Comparison of ENCODE assay signal across 20 cellular contexts in the genomic region with DNA sequence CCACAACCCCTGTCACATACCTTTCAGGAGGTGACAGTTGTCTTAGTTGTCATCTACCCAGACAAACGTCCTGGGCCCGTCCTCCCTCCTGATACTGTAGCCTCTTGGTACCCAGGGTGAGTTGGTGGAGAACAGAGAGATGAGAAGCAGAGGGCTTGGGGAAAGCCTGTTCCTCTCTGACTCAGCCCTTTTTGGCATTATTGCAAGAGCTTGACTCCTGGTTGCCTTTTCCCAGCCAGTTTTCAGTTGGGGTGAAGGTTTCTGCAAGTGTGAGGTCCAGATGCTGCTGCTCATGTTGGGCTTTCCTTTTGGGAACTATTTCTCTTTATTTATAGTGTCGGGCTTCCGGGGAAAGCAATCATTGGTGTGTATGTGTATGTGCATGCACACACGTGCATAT. TPM values are rescaled to one million over a fixed set of nuclear protein-coding genes. Genes with fewer than 3 reads are reported as not detected.
A peak's percentile ranks its signal among the peaks of the same experiment; 100 is the strongest.
DNase-seq lines count a peak whose midpoint lies in the region; ATAC-seq and TF ChIP-seq lines count a peak whose summit lies in the region.
"Had no signal": no experiment of that assay in that cellular context is flagged by ENCODE, and none has a peak within 500 bp of the region (broad histone marks: within the 10 kb centered on the region; RNA-seq: fewer than 3 reads in every experiment).

No MANE protein-coding gene starts in this region.

- no peaks in the 10 kb centered on the region for H3K9me2 ChIP-seq in PC-3 (replicated peaks; ENCODE audit: low read length)

- DNase-seq in activated naive CD4-positive, alpha-beta T cell treated with anti-CD3 and anti-CD28 coated beads for 36 hours: no peak
- no peak for DNase-seq in activated naive CD4-positive, alpha-beta T cell (lab: John Stamatoyannopoulos, UW)
- no peak for DNase-seq in PC-3
- peak; percentile 68 for DNase-seq in fibroblast of peridontal ligament (ENCODE audit: extremely low read depth)
- DNase-seq in stromal cell of bone marrow (ENCODE audit: low read depth): peak; percentile 28
- no peak for DNase-seq in Kasumi-1 (lab: John Stamatoyannopoulos, UW)
- no peak for DNase-seq in activated CD4-positive, CD25-positive, alpha-beta regulatory T cell treated with anti-CD3 and anti-CD28 coated beads, Interleukin-2, amount 50 U/mL, for 72 hours
- DNase-seq: 8988T, C1 segment of cervical spinal cord, DND-41, GOT3, NCI-H1436, NCI-H2029, NCI-H2171, NCI-H446, NCI-H774 had no signal

- peaks cover 13% of the 10 kb centered on the region for H3K4me1 Mint-ChIP-seq in activated naive CD4-positive, alpha-beta T cell treated with anti-CD3 and anti-CD28 coated beads for 36 hours (ENCODE audit: low read depth)

- ATAC-seq in PC-3 (0 out of 2 replicates have a peak, but pooled peaks have one; percentile 18), HG02884 (IDR thresholded peaks at IDR 0.05; ENCODE audit: unreplicated experiment) (no peak)
- ATAC-seq: Right ventricle myocardium inferior had no signal

- no peaks in the 10 kb centered on the region for H3K9me3 Mint-ChIP-seq in activated naive CD4-positive, alpha-beta T cell treated with anti-CD3 and anti-CD28 coated beads for 36 hours
- H3K9me3 Mint-ChIP-seq: IgD-negative memory B cell had no signal

- BruUV-seq in PC-3 (replicated peaks; lab: Mats Ljungman, UMichigan): no TSS peak

- intact Hi-C loops in activated naive CD4-positive, alpha-beta T cell treated with anti-CD3 and anti-CD28 coated beads for 36 hours (cut with micrococcal nuclease): no loop called here
- intact Hi-C loops in PC-3 (cut with micrococcal nuclease): no loop called here

- no peak overlapping the region for H3K9ac ChIP-seq in PC-3 (ENCODE audit: low read length)

- H3K36me3 Mint-ChIP-seq in activated naive CD4-positive, alpha-beta T cell treated with anti-CD3 and anti-CD28 coated beads for 36 hours (ENCODE audit: low read depth): peaks cover 36% of the 10 kb centered on the region

- no peaks in the 10 kb centered on the region for H3K27me3 ChIP-seq in PC-3 (ENCODE audit: low read length)
- H3K27me3 ChIP-seq: Peyer's patch had no signal

- no peaks in the 10 kb centered on the region for H4K20me1 ChIP-seq in PC-3 (ENCODE audit: low read length)

- peaks cover 8% of the 10 kb centered on the region for H3K4me1 ChIP-seq in PC-3 (ENCODE audit: insufficient read depth, low read length)
- H3K4me1 ChIP-seq: Peyer's patch had no signal

- H3F3A ChIP-seq in PC-3 (ENCODE audit: low read length, unreplicated experiment): no peaks in the 10 kb centered on the region

- no peaks in the 10 kb centered on the region for H3K79me2 ChIP-seq in PC-3 (ENCODE audit: low read length)

- CTCF ChIA-PET in activated naive CD4-positive, alpha-beta T cell treated with anti-CD3 and anti-CD28 coated beads for 36 hours (lab: Charles Lee): interaction anchor here (1.0 to 2.7 kb wide), 4 partner anchors 9 to 155 kb away, joined by 3 to 6 read pairs (median 4); a partner anchor contains a TSS
- CTCF ChIA-PET in PC-3 (lab: Charles Lee): interaction anchor here (1.4 kb wide), 1 partner anchor 87 kb away, joined by 7 read pairs; no protein-coding TSS in a partner anchor

- POLR2A ChIA-PET in PC-3 (lab: Charles Lee; ENCODE audit: unreplicated experiment): no interaction called here

- no peak overlapping the region for H3K4me2 ChIP-seq in PC-3 (ENCODE audit: low read length)

- TF ChIP-seq CTCF in PC-3 (conservative IDR thresholded peaks at IDR 0.05; ENCODE audit: low read depth, low read length): no peak

- no peak overlapping the region for H2AFZ ChIP-seq in PC-3 (ENCODE audit: low read length)

- H3K36me3 ChIP-seq in PC-3 (ENCODE audit: low read depth, low read length): peaks cover 52% of the 10 kb centered on the region

- no peaks in the 10 kb centered on the region for H3K9me3 ChIP-seq in PC-3 (ENCODE audit: low read length)
- H3K9me3 ChIP-seq: Peyer's patch had no signal

- no peak overlapping the region for H3K27ac ChIP-seq in PC-3 (ENCODE audit: low read length)
- H3K27ac ChIP-seq: Peyer's patch had no signal

- no peak overlapping the region for H3K4me3 Mint-ChIP-seq in activated naive CD4-positive, alpha-beta T cell treated with anti-CD3 and anti-CD28 coated beads for 36 hours

- no peaks in the 10 kb centered on the region for H3K27me3 Mint-ChIP-seq in activated naive CD4-positive, alpha-beta T cell treated with anti-CD3 and anti-CD28 coated beads for 36 hours (ENCODE audit: low read depth)
- H3K27me3 Mint-ChIP-seq: IgD-negative memory B cell had no signal

- H3K27ac Mint-ChIP-seq in activated naive CD4-positive, alpha-beta T cell treated with anti-CD3 and anti-CD28 coated beads for 36 hours: peak overlapping the region; percentile 31

- no peak overlapping the region for H3K4me3 ChIP-seq in PC-3 (ENCODE audit: low read length)
- H3K4me3 ChIP-seq: Peyer's patch had no signal

RNA-seq across cellular contexts. Expression of a gene that starts 2.1 kb away (rescaled TPM):
- total RNA-seq in activated naive CD4-positive, alpha-beta T cell treated with anti-CD3 and anti-CD28 coated beads for 36 hours: 1 to 10 TPM; 2.0 to 2.6 TPM
- total RNA-seq in PC-3 (2014; rRNA removed): 0.63 and 1.4 TPM in 2 replicates

RNA-seq across cellular contexts. Expression of a gene that starts 8.7 kb away (rescaled TPM):
- 1 to 10 TPM; 1.4 to 2.6 TPM for total RNA-seq in activated naive CD4-positive, alpha-beta T cell treated with anti-CD3 and anti-CD28 coated beads for 36 hours
- total RNA-seq in PC-3 (2014; rRNA removed): 0.26 and 0.35 TPM in 2 replicates

RNA-seq across cellular contexts. Expression of a gene that starts 9.1 kb away (rescaled TPM):
- total RNA-seq in activated naive CD4-positive, alpha-beta T cell treated with anti-CD3 and anti-CD28 coated beads for 36 hours: 10 to 100 TPM; 84.7 to 87.0 TPM
- total RNA-seq in PC-3 (2014; rRNA removed): 107 and 123 TPM in 2 replicates

RNA-seq across cellular contexts. Expression of a gene that starts 18.2 kb away (rescaled TPM):
- total RNA-seq in activated naive CD4-positive, alpha-beta T cell treated with anti-CD3 and anti-CD28 coated beads for 36 hours: 10 to 100 TPM; 64.1 to 71.3 TPM
- 84.0 and 93.7 TPM in 2 replicates for total RNA-seq in PC-3 (2014; rRNA removed)

RNA-seq across cellular contexts. Expression of a gene that starts 43.6 kb away (rescaled TPM):
- total RNA-seq in activated naive CD4-positive, alpha-beta T cell treated with anti-CD3 and anti-CD28 coated beads for 36 hours: not detected
- total RNA-seq in PC-3 (2014; rRNA removed): not detected in 2 replicates
- total RNA-seq: Peyer's patch had no signal

Comparison
In these comparisons a context has a peak if more than half of its experiments do, and no peak if none do; other contexts are left out.
1. DNase-seq: peak in fibroblast of peridontal ligament (single experiment) and stromal cell of bone marrow (single experiment); none in activated naive CD4-positive, alpha-beta T cell treated with anti-CD3 and anti-CD28 coated beads for 36 hours (single experiment), activated naive CD4-positive, alpha-beta T cell (0 of 4), PC-3 (single experiment), Kasumi-1 (0 of 2) and activated CD4-positive, CD25-positive, alpha-beta regulatory T cell treated with anti-CD3 and anti-CD28 coated beads, Interleukin-2, amount 50 U/mL, for 72 hours (single experiment).